ENCODE assay signal across 13 cellular contexts in genomic region chr4:41176357-41176756, GRCh38. TPM values are rescaled to one million over a fixed set of nuclear protein-coding genes. Genes with fewer than 3 reads are reported as not detected.
DNase-seq lines count a peak whose midpoint lies in the region; ATAC-seq, FAIRE-seq and TF ChIP-seq lines count a peak whose summit lies in the region.
"Had no signal": no experiment of that assay in that cellular context is flagged by ENCODE, and none has a peak within 500 bp of the region (broad histone marks: within the 10 kb centered on the region; RNA-seq: fewer than 3 reads in every experiment).

No MANE protein-coding gene starts in this region.

- H3K36me3 ChIP-seq in right atrium auricular region (no peaks in the 10 kb centered on the region), thoracic aorta (no peaks in the 10 kb centered on the region)
- H3K36me3 ChIP-seq: adrenal gland had no signal

- H3K4me3 Mint-ChIP-seq in MCF 10A (ENCODE audit: unreplicated experiment) (peak overlapping the region; percentile 36), H9 (no peak overlapping the region)
- no peak overlapping the region for H3K4me3 Mint-ChIP-seq in activated T-helper 17 cell treated with anti-CD3 and anti-CD28 coated beads, Interleukin-2, amount 50 U/mL, for 72 hours

- no peak overlapping the region for H3T11ph ChIP-seq in H9 (ENCODE audit: low read length)

- H3K23ac ChIP-seq in H9 (ENCODE audit: insufficient read length, low read depth, low read length), result no peak overlapping the region

- H3K27ac ChIP-seq in right atrium auricular region, result peak overlapping the region; percentile 7 to 44
- H3K27ac ChIP-seq in thoracic aorta, result peak overlapping the region; percentile 29 to 62
- no peak overlapping the region for H3K27ac ChIP-seq in H9 (ENCODE audit: insufficient read length, low read depth, low read length)

- H3K36me3 Mint-ChIP-seq in MCF 10A (ENCODE audit: insufficient read depth, unreplicated experiment) (peaks cover 36% of the 10 kb centered on the region), H9 (ENCODE audit: insufficient read depth in 1 of 3, low read depth in 3 of 3) (no peaks in the 10 kb centered on the region; a peak in 1 of 7 replicates)
- no peaks in the 10 kb centered on the region for H3K36me3 Mint-ChIP-seq in activated T-helper 17 cell treated with anti-CD3 and anti-CD28 coated beads, Interleukin-2, amount 50 U/mL, for 72 hours (ENCODE audit: low read depth)

- CTCF ChIA-PET in MCF 10A (lab: Yijun Ruan, JAX), result interaction anchor here (0.6 to 4.0 kb wide), 17 partner anchors 8 to 278 kb away, joined by 3 to 20 read pairs (median 4); no protein-coding TSS in a partner anchor

- no peak overlapping the region for H2BK120ac ChIP-seq in H9 (ENCODE audit: low read depth, low read length, poor library complexity, severe bottlenecking)

- H3K18ac ChIP-seq in H9 (ENCODE audit: insufficient read length, low read depth, low read length), result no peak overlapping the region

- H3K27me3 Mint-ChIP-seq in MCF 10A (ENCODE audit: insufficient read depth, unreplicated experiment), result no peaks in the 10 kb centered on the region
- no peaks in the 10 kb centered on the region for H3K27me3 Mint-ChIP-seq in H9 (ENCODE audit: low read depth)
- H3K27me3 Mint-ChIP-seq in activated T-helper 17 cell treated with anti-CD3 and anti-CD28 coated beads, Interleukin-2, amount 50 U/mL, for 72 hours, result peaks cover 15% of the 10 kb centered on the region

- POLR2A ChIA-PET in MCF 10A (lab: Yijun Ruan, JAX), result interaction anchor here (0.7 to 9.3 kb wide), 22 partner anchors 9 to 1133 kb away, joined by 3 to 156 read pairs (median 5); partner anchors contain the start of gene APBB2

- H2AK5ac ChIP-seq in H9 (ENCODE audit: insufficient read length, low read length), result no peak overlapping the region

- H2AFZ ChIP-seq in H9 (ENCODE audit: low read length), result no peak overlapping the region

- no peak overlapping the region for H4K8ac ChIP-seq in H9 (replicated peaks; ENCODE audit: insufficient read length, low read depth, low read length)

- no peaks in the 10 kb centered on the region for H3K79me1 ChIP-seq in H9 (ENCODE audit: insufficient read depth, low read depth, low read length, poor library complexity, severe bottlenecking)

- H2BK12ac ChIP-seq in H9 (ENCODE audit: insufficient read length, low read depth, low read length), result no peak overlapping the region

- H3K4me1 ChIP-seq in right atrium auricular region (peaks cover 0 to 45% of the 10 kb centered on the region in 2 donors), thoracic aorta (ENCODE audit: control insufficient read depth in 1 of 2, low read depth in 2 of 2) (peaks cover 37 to 53% of the 10 kb centered on the region in 2 donors), H9 (ENCODE audit: insufficient read depth, low read length) (peaks cover 9% of the 10 kb centered on the region)

- FAIRE-seq in HTR-8/SVneo (lab: Jason Lieb, UNC), result no peak
- FAIRE-seq: TTC549 had no signal

- H4K20me1 ChIP-seq in H9 (ENCODE audit: control insufficient read depth, insufficient read depth, insufficient read length), result no peaks in the 10 kb centered on the region

- no peak overlapping the region for H4K5ac ChIP-seq in H9 (ENCODE audit: insufficient read length, low read depth, low read length)

- no peak overlapping the region for H2BK15ac ChIP-seq in H9 (ENCODE audit: low read depth, low read length)

- DNase-seq in HTR-8/SVneo (ENCODE audit: insufficient read length, low spot score), result peak; percentile 22
- no peak for DNase-seq in MCF 10A (ENCODE audit: unreplicated experiment)
- DNase-seq in right atrium auricular region (ENCODE audit: low spot score), result no peak
- no peak for DNase-seq in thoracic aorta (ENCODE audit: low spot score)
- no peak for DNase-seq in H9
- DNase-seq in NCI-H510A treated with DMSO at 0.1 percent for 48 hours (lab: John Stamatoyannopoulos, UW), result no peak
- DNase-seq: adrenal gland, COR-L47, NCI-H1417, NCI-H524 treated with DMSO at 0.1 percent for 48 hours had no signal

- no peak overlapping the region for H3K56ac ChIP-seq in H9 (ENCODE audit: insufficient read length, low read depth, low read length)

- no peak overlapping the region for H3K4me2 ChIP-seq in H9 (ENCODE audit: insufficient read depth, insufficient read length, low read length)

- H2BK20ac ChIP-seq in H9 (ENCODE audit: low read depth, low read length, poor library complexity, severe bottlenecking), result no peak overlapping the region

- H3K9me3 ChIP-seq in right atrium auricular region (no peaks in the 10 kb centered on the region), thoracic aorta (no peaks in the 10 kb centered on the region), H9 (ENCODE audit: control insufficient read depth, low read depth, low read length) (no peaks in the 10 kb centered on the region)
- H3K9me3 ChIP-seq: adrenal gland had no signal

- H2BK5ac ChIP-seq in H9 (ENCODE audit: insufficient read length, low read length), result no peak overlapping the region

- H3K14ac ChIP-seq in H9 (ENCODE audit: insufficient read depth, low read length), result no peak overlapping the region

- no peak for TF ChIP-seq CTCF in MCF 10A (IDR thresholded peaks at IDR 0.05; ENCODE audit: unreplicated experiment)
- no peak for TF ChIP-seq CTCF in right atrium auricular region (IDR thresholded peaks at IDR 0.05)
- TF ChIP-seq CTCF in thoracic aorta (IDR thresholded peaks at IDR 0.05), result no peak
- TF ChIP-seq CTCF in H9 (conservative IDR thresholded peaks at IDR 0.05), result no peak

- H3K4me3 ChIP-seq in right atrium auricular region, result no peak overlapping the region
- peak overlapping the region; percentile 22 for H3K4me3 ChIP-seq in thoracic aorta
- H3K4me3 ChIP-seq: adrenal gland had no signal

- H3K79me2 ChIP-seq in H9 (ENCODE audit: insufficient read depth, low read length), result no peaks in the 10 kb centered on the region

- no peak overlapping the region for H3K9ac ChIP-seq in H9 (ENCODE audit: extremely low read depth, insufficient read length, low read length)

- intact Hi-C loops in MCF 10A (cut with micrococcal nuclease), result loop anchor here (2.0 kb wide), 1 partner anchor 16 kb away; no protein-coding TSS in a partner anchor

- H3K27me3 ChIP-seq in right atrium auricular region (no peaks in the 10 kb centered on the region), thoracic aorta (replicated peaks; ENCODE audit: insufficient read depth) (no peaks in the 10 kb centered on the region), H9 (ENCODE audit: insufficient read depth, low read length) (no peaks in the 10 kb centered on the region)
- H3K27me3 ChIP-seq: adrenal gland had no signal

- no peak overlapping the region for H4K91ac ChIP-seq in H9 (ENCODE audit: insufficient read length, low read depth, low read length)

- no CpG with 5 or more reads among the region's 1 CpG for WGBS in H9 (ENCODE audit: extremely low coverage, insufficient read length, low lambda C conversion rate)

- H3K4ac ChIP-seq in H9 (ENCODE audit: low read depth, low read length), result no peak overlapping the region

- no TSS peak for BruUV-seq in MCF 10A (replicated peaks; lab: Mats Ljungman, UMichigan)

- no peaks in the 10 kb centered on the region for H3K9me3 Mint-ChIP-seq in MCF 10A (ENCODE audit: unreplicated experiment)
- H3K9me3 Mint-ChIP-seq in H9, result no peaks in the 10 kb centered on the region
- no peaks in the 10 kb centered on the region for H3K9me3 Mint-ChIP-seq in activated T-helper 17 cell treated with anti-CD3 and anti-CD28 coated beads, Interleukin-2, amount 50 U/mL, for 72 hours

- no peaks in the 10 kb centered on the region for H3K23me2 ChIP-seq in H9 (ENCODE audit: insufficient read length, low read depth, low read length, poor library complexity, severe bottlenecking)

- H3K4me1 Mint-ChIP-seq in MCF 10A (ENCODE audit: insufficient read depth, unreplicated experiment), result peaks cover 50% of the 10 kb centered on the region
- peaks cover 23 to 26% of the 10 kb centered on the region in 2 experiments for H3K4me1 Mint-ChIP-seq in H9
- H3K4me1 Mint-ChIP-seq in activated T-helper 17 cell treated with anti-CD3 and anti-CD28 coated beads, Interleukin-2, amount 50 U/mL, for 72 hours, result no peaks in the 10 kb centered on the region

- ATAC-seq in thoracic aorta (ENCODE audit: insufficient number of reproducible peaks, low FRiP score, low read depth) (no peak), GM21619 (IDR thresholded peaks at IDR 0.05; ENCODE audit: unreplicated experiment) (no peak)
- ATAC-seq in activated T-helper 17 cell treated with anti-CD3 and anti-CD28 coated beads, Interleukin-2, amount 50 U/mL, for 72 hours (replicated peaks), result no peak

- peak overlapping the region; percentile 95 for H3K27ac Mint-ChIP-seq in MCF 10A (ENCODE audit: low read depth, unreplicated experiment)
- H3K27ac Mint-ChIP-seq in H9, result no peak overlapping the region; a peak in 1 of 7 replicates
- H3K27ac Mint-ChIP-seq in activated T-helper 17 cell treated with anti-CD3 and anti-CD28 coated beads, Interleukin-2, amount 50 U/mL, for 72 hours, result no peak overlapping the region

RNA-seq across cellular contexts. Expression of gene APBB2, which starts 38.0 kb away (rescaled TPM):
- total RNA-seq in MCF 10A (2022), result 159 and 201 TPM in 2 replicates
- 10 to 100 TPM; 37.3 to 75.3 TPM for total RNA-seq in right atrium auricular region
- total RNA-seq in thoracic aorta, result 100 to 1,000 TPM; 134 to 137 TPM
- total RNA-seq in H9 (2021), result 36.3 and 39.6 TPM in 2 replicates
- 1 to 10 TPM; 1.6 to 3.0 TPM for total RNA-seq in activated T-helper 17 cell treated with anti-CD3 and anti-CD28 coated beads, Interleukin-2, amount 50 U/mL, for 72 hours
